8 cellular contexts compared by ENCODE assay signal in the genomic region with DNA sequence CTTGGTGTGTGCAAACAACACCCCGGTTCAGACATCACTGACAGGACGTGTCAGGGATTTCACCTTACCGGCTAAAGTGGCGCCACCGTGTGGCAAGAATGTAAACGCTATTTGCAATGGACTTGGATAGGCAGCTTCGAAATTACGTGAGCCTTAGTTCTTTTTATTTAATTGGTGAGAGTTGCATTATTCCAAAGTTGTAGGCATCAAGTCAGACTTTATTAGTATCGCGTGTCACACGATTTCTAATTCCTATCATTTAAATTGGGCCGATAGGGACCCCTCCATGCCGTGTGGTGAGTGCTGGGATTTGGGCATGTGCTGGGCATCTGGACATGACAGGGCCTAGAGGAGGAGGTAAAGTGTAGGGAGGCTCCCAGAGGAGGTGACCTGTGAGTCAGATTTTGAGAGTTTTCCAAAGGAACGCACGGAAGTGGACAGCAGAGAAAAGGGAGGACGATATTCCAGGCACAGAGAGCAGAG. TPM values are rescaled to one million over a fixed set of nuclear protein-coding genes. Genes with fewer than 3 reads are reported as not detected.
DNase-seq lines count a peak whose midpoint lies in the region; ATAC-seq and TF ChIP-seq lines count a peak whose summit lies in the region.

No MANE protein-coding gene starts in this region.

- intact Hi-C loops in breast epithelium (cut with DNase I; ENCODE audit: low total_unique reads), result no loop called here

- no peaks in the 10 kb centered on the region for H3K27me3 ChIP-seq in breast epithelium

- TF ChIP-seq CTCF in VCaP (conservative IDR thresholded peaks at IDR 0.05) (peak; percentile 88), breast epithelium (IDR thresholded peaks at IDR 0.05) (peak; percentile 73 to 84 (median 80))

- DNase-seq in SIG-M5 treated with dmso at 0.1 percent for 504 hours (lab: John Stamatoyannopoulos, UW; ENCODE audit: unreplicated experiment), result peak; percentile 44
- DNase-seq in SIG-M5 (lab: John Stamatoyannopoulos, UW), result no peak
- DNase-seq in NCI-H2081 (lab: John Stamatoyannopoulos, UW), result peak; percentile 77 to 80
- DNase-seq in breast epithelium (ENCODE audit: low spot score in 2 of 2), result peak; percentile 65 to 88
- peak; percentile 86 for DNase-seq in iris pigment epithelial cell (ENCODE audit: low read depth)
- peak; percentile 71 to 82 for DNase-seq in stimulated activated CD4-positive, alpha-beta T cell treated with anti-CD3 and anti-CD28 coated beads, Interleukin-15, amount 100 ng/mL, for 48 hours (ENCODE audit: low read depth in 2 of 2)

- no peaks in the 10 kb centered on the region for H3K4me1 ChIP-seq in breast epithelium

- no peaks in the 10 kb centered on the region for H3K36me3 ChIP-seq in breast epithelium

- TF ChIP-seq POLR2A in breast epithelium (IDR thresholded peaks at IDR 0.05), result no peak

- H3K27ac ChIP-seq in VCaP (no peak overlapping the region), breast epithelium (peak overlapping the region; percentile 4 to 53)

- ATAC-seq in GM21447 (IDR thresholded peaks at IDR 0.05; ENCODE audit: unreplicated experiment), result no peak

- H3K4me3 ChIP-seq in breast epithelium, result no peak overlapping the region

- no peaks in the 10 kb centered on the region for H3K9me3 ChIP-seq in breast epithelium

RNA-seq across cellular contexts. Expression of a gene that starts 14.5 kb away (rescaled TPM):
- 10 to 100 TPM; 20.5 to 26.2 (median 22.9) TPM for total RNA-seq in breast epithelium

RNA-seq across cellular contexts. Expression of a gene that starts 38.3 kb away (rescaled TPM):
- 10 to 100 TPM; 60.6 to 69.8 (median 61.3) TPM for total RNA-seq in breast epithelium

RNA-seq across cellular contexts. Expression of a gene that starts 39.7 kb away (rescaled TPM):
- under 1 TPM in 1 of 3 donors, not detected in 2; 0.16 TPM for total RNA-seq in breast epithelium

RNA-seq across cellular contexts. Expression of a gene that starts 56.2 kb away (rescaled TPM):
- total RNA-seq in breast epithelium, result 10 to 100 TPM; 35.0 to 45.2 (median 37.5) TPM
